In genomic region chr11:134393638-134394037, GRCh38 we compare ENCODE assay signal across 11 cellular contexts. TPM values are rescaled to one million over a fixed set of nuclear protein-coding genes. Genes with fewer than 3 reads are reported as not detected.
A peak's percentile ranks its signal among the peaks of the same experiment; 100 is the strongest.
DNase-seq lines count a peak whose midpoint lies in the region; ATAC-seq and TF ChIP-seq lines count a peak whose summit lies in the region.
"Had no signal": no experiment of that assay in that cellular context is flagged by ENCODE, and none has a peak within 500 bp of the region (broad histone marks: within the 10 kb centered on the region; RNA-seq: fewer than 3 reads in every experiment).

No MANE protein-coding gene starts in this region.

- DNase-seq in NCI-H1092 treated with DMSO at 0.1 percent for 48 hours (lab: John Stamatoyannopoulos, UW): peak; percentile 37
- DNase-seq in NCI-H1092 (lab: John Stamatoyannopoulos, UW): no peak
- peak; percentile 40 for DNase-seq in OCI-M1 (lab: John Stamatoyannopoulos, UW)
- peak; percentile 39 for DNase-seq in hepatic stellate cell (ENCODE audit: low spot score)
- no peak for DNase-seq in retinal pigment epithelial cell (ENCODE audit: low read depth)
- DNase-seq in stimulated activated naive CD4-positive, alpha-beta T cell (lab: John Stamatoyannopoulos, UW): no peak
- DNase-seq in immature natural killer cell: no peak
- DNase-seq: NCI-H187, T-helper 17 cell had no signal

- peak overlapping the region in 2 of 6 donors; percentile 53 to 55 for H3K27ac Mint-ChIP-seq in immature natural killer cell
- H3K27ac Mint-ChIP-seq: T-helper 17 cell had no signal

- H3K4me1 Mint-ChIP-seq in immature natural killer cell: peaks cover 52 to 88% of the 10 kb centered on the region in 2 donors

- peaks cover 0 to 5% (median 1%) of the 10 kb centered on the region in 3 donors for H3K27me3 Mint-ChIP-seq in immature natural killer cell (ENCODE audit: low read depth in 3 of 3)
- H3K27me3 Mint-ChIP-seq: central memory CD8-positive, alpha-beta T cell had no signal

- H3K4me3 Mint-ChIP-seq in immature natural killer cell: peak overlapping the region in 2 of 5 donors; percentile 5 to 57
- H3K4me3 Mint-ChIP-seq: central memory CD8-positive, alpha-beta T cell; T-helper 17 cell had no signal

- H3K4me3 ChIP-seq in retinal pigment epithelial cell (ENCODE audit: low read length): no peak overlapping the region

- peak; percentile 54 for TF ChIP-seq CTCF in retinal pigment epithelial cell (conservative IDR thresholded peaks at IDR 0.05; ENCODE audit: low read depth, low read length)

- H3K9me3 Mint-ChIP-seq in immature natural killer cell: no peaks in the 10 kb centered on the region
- H3K9me3 Mint-ChIP-seq: central memory CD8-positive, alpha-beta T cell had no signal

- peaks cover 0 to 3% (median 0%) of the 10 kb centered on the region in 3 donors for H3K36me3 Mint-ChIP-seq in immature natural killer cell

- ATAC-seq in GM21529 (IDR thresholded peaks at IDR 0.05; ENCODE audit: unreplicated experiment): no peak
- ATAC-seq: T-helper 17 cell had no signal

RNA-seq across cellular contexts. Expression of gene B3GAT1, which starts 18.4 kb away (rescaled TPM):
- 1 to 10 TPM in 1 of 3 donors, under 1 TPM in 2; 0.09 to 1.8 (median 0.24) TPM for polyA plus RNA-seq in immature natural killer cell

Comparison
In these comparisons a context has a peak if more than half of its experiments do, and no peak if none do; other contexts are left out.
1. DNase-seq: peak in NCI-H1092 treated with DMSO at 0.1 percent for 48 hours (single experiment), OCI-M1 (single experiment) and hepatic stellate cell (single experiment); none in NCI-H1092 (single experiment), retinal pigment epithelial cell (single experiment), stimulated activated naive CD4-positive, alpha-beta T cell (0 of 6) and immature natural killer cell (0 of 3).